8 cellular contexts compared by ENCODE assay signal in genomic region chr7:121395961-121396757, GRCh38. TPM values are rescaled to one million over a fixed set of nuclear protein-coding genes. Genes with fewer than 3 reads are reported as not detected.
DNase-seq lines count a peak whose midpoint lies in the region; ATAC-seq, FAIRE-seq and TF ChIP-seq lines count a peak whose summit lies in the region.

TSS of gene FAM3C (minus strand) at chr7:121396308. CDS start at chr7:121382969, 13,339 bp downstream.

- in situ Hi-C loops in G401 (cut with HindIII; ENCODE audit: low sequenced_read_pairs): no loop called here

- ATAC-seq in foreskin keratinocyte: peak; percentile 95

- peak within 1 kb of the TSS; percentile 79 to 90 (median 82) for H3K9ac ChIP-seq in subcutaneous abdominal adipose tissue (ENCODE audit: low read length in 5 of 5)

- peak; percentile 88 for DNase-seq in G401 (ENCODE audit: low spot score)
- peak; percentile 70 for DNase-seq in H54 (ENCODE audit: insufficient read length, low spot score)
- DNase-seq in LoVo (ENCODE audit: low spot score): peak; percentile 99
- DNase-seq in SHP77 (lab: John Stamatoyannopoulos, UW): peak; percentile 68 to 84
- peak; percentile 71 for DNase-seq in activated gamma-delta T cell treated with Interleukin-2 at 50 U/mL for 16 hours
- DNase-seq in foreskin keratinocyte: peak; percentile 64 to 75

- peak; percentile 98 for TF ChIP-seq CTCF in foreskin keratinocyte (conservative IDR thresholded peaks at IDR 0.05)

- peak within 1 kb of the TSS; percentile 61 for H3K27ac ChIP-seq in foreskin keratinocyte
- peak within 1 kb of the TSS; percentile 72 for H3K27ac ChIP-seq in subcutaneous abdominal adipose tissue (ENCODE audit: low read depth, low read length)

- H3K36me3 ChIP-seq in neuron (ENCODE audit: insufficient read depth, low read length) (peaks cover 5% of the 10 kb centered on the region), subcutaneous abdominal adipose tissue (ENCODE audit: control insufficient read depth in 5 of 5, insufficient read depth in 5 of 5, low read length in 5 of 5) (peaks cover 0 to 2% (median 0%) of the 10 kb centered on the region in 5 donors)

- TF ChIP-seq POLR2A in H54 (IDR thresholded peaks at IDR 0.05; ENCODE audit: low read depth, low read length): peak; percentile 83

- H2AFZ ChIP-seq in neuron (ENCODE audit: low read depth, low read length): peak within 1 kb of the TSS; percentile 95

- peaks cover 12% of the 10 kb centered on the region for H3K4me1 ChIP-seq in foreskin keratinocyte
- peaks cover 12% of the 10 kb centered on the region for H3K4me1 ChIP-seq in neuron (ENCODE audit: insufficient read depth, low read length)
- peaks cover 0 to 10% (median 6%) of the 10 kb centered on the region in 5 donors for H3K4me1 ChIP-seq in subcutaneous abdominal adipose tissue (ENCODE audit: control insufficient read depth in 5 of 5, insufficient read depth in 5 of 5, low read length in 5 of 5)

- FAIRE-seq in H54 (lab: Jason Lieb, UNC): peak; percentile 53

- H3K9me3 ChIP-seq in neuron (ENCODE audit: low read length) (peaks cover 8% of the 10 kb centered on the region), subcutaneous abdominal adipose tissue (ENCODE audit: control insufficient read depth in 5 of 5, low read length in 5 of 5) (no peaks in the 10 kb centered on the region)

- H3K27me3 ChIP-seq in foreskin keratinocyte (no peaks in the 10 kb centered on the region), neuron (ENCODE audit: insufficient read depth, low read length) (no peaks in the 10 kb centered on the region), subcutaneous abdominal adipose tissue (ENCODE audit: control insufficient read depth in 5 of 5, insufficient read depth in 4 of 5, low read length in 5 of 5) (no peaks in the 10 kb centered on the region)

- peak within 1 kb of the TSS; percentile 81 for H3K4me3 ChIP-seq in neuron (ENCODE audit: low read length)
- H3K4me3 ChIP-seq in subcutaneous abdominal adipose tissue (ENCODE audit: low read depth in 1 of 5, low read length in 5 of 5): peak within 1 kb of the TSS; percentile 75 to 90 (median 84)

RNA-seq across cellular contexts. Expression of gene FAM3C, which starts in this region (rescaled TPM):
- total RNA-seq in G401 (2014; rRNA removed; shearing (Covaris generic)): 6.0 and 14.1 TPM in 2 replicates
- 43.5 and 49.6 TPM in 2 replicates for total RNA-seq in foreskin keratinocyte
- polyA plus RNA-seq in foreskin keratinocyte: 27.3 and 36.0 TPM in 2 replicates

Comparison
In these comparisons a context has a peak if more than half of its experiments do, and no peak if none do; other contexts are left out.
1. Peak in every context shown above with its lines: DNase-seq, ATAC-seq, H3K4me3 ChIP-seq and H3K27ac ChIP-seq.